In genomic region chr3:119205209-119205608, GRCh38 we compare ENCODE assay signal across 1 cellular context.
TF ChIP-seq lines count a peak whose summit lies in the region.

No MANE protein-coding gene starts in this region.

TF ChIP-seq in A549, 52 proteins besides CTCF, POLR2A, EP300 and RAD21:
- TF ChIP-seq MAX (IDR thresholded peaks at IDR 0.05) = peak; percentile 47; the same call in 1 of the 2 replicates
- TF ChIP-seq BHLHE40 (IDR thresholded peaks at IDR 0.05; ENCODE audit: low read depth, low read length) = no peak
